Comparison of ENCODE assay signal across 1 cellular context in genomic region chr5:161765611-161766010, GRCh38.
TF ChIP-seq lines count a peak whose summit lies in the region.

No MANE protein-coding gene starts in this region.

TF ChIP-seq in GM23338, 12 proteins besides CTCF, POLR2A, EP300 and RAD21:
- TF ChIP-seq ZNF462 (CRISPR knock-in tag; IDR thresholded peaks at IDR 0.05) (no peak), ZNF331 (CRISPR knock-in tag; IDR thresholded peaks at IDR 0.05; ENCODE audit: low read depth) (no peak), EZH2 (IDR thresholded peaks at IDR 0.05; ENCODE audit: low read depth, unreplicated experiment) (no peak), POLR2AphosphoS5 (IDR thresholded peaks at IDR 0.05; ENCODE audit: low read depth) (no peak), ETS1 (IDR thresholded peaks at IDR 0.05) (no peak), STAT1 (IDR thresholded peaks at IDR 0.05; ENCODE audit: unreplicated experiment) (no peak), JUNB (IDR thresholded peaks at IDR 0.05; ENCODE audit: unreplicated experiment) (no peak), REST (IDR thresholded peaks at IDR 0.05; ENCODE audit: unreplicated experiment) (no peak), ZNF114 (CRISPR knock-in tag; IDR thresholded peaks at IDR 0.05) (no peak), NANOG (IDR thresholded peaks at IDR 0.05; ENCODE audit: borderline replicate concordance) (no peak), CREB1 (CRISPR knock-in tag; IDR thresholded peaks at IDR 0.05; ENCODE audit: low read depth) (no peak), EZH2phosphoT487 (IDR thresholded peaks at IDR 0.05; ENCODE audit: unreplicated experiment) (no peak)
